ENCODE assay signal across 8 cellular contexts in genomic region chrX:151974336-151975227, GRCh38. TPM values are rescaled to one million over a fixed set of nuclear protein-coding genes. Genes with fewer than 3 reads are reported as not detected.
DNase-seq lines count a peak whose midpoint lies in the region; ATAC-seq and TF ChIP-seq lines count a peak whose summit lies in the region.

A gene with protein sequence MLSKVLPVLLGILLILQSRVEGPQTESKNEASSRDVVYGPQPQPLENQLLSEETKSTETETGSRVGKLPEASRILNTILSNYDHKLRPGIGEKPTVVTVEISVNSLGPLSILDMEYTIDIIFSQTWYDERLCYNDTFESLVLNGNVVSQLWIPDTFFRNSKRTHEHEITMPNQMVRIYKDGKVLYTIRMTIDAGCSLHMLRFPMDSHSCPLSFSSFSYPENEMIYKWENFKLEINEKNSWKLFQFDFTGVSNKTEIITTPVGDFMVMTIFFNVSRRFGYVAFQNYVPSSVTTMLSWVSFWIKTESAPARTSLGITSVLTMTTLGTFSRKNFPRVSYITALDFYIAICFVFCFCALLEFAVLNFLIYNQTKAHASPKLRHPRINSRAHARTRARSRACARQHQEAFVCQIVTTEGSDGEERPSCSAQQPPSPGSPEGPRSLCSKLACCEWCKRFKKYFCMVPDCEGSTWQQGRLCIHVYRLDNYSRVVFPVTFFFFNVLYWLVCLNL (minus strand): TSS chrX:151974676. CDS start chrX:151974625, 51 bp downstream.

- H3K9me3 Mint-ChIP-seq in Caco-2 (ENCODE audit: unreplicated experiment) = no peaks in the 10 kb centered on the region
- H3K9me3 Mint-ChIP-seq in mesothelial cell of epicardium = peaks cover 4% of the 10 kb centered on the region

- peaks cover 7% of the 10 kb centered on the region for H3K4me1 Mint-ChIP-seq in Caco-2 (ENCODE audit: low read depth, unreplicated experiment)
- H3K4me1 Mint-ChIP-seq in mesothelial cell of epicardium = peaks cover 45% of the 10 kb centered on the region

- no peaks in the 10 kb centered on the region for H3K36me3 ChIP-seq in Caco-2 (ENCODE audit: control insufficient read depth, insufficient read depth, low read length)
- no peaks in the 10 kb centered on the region for H3K36me3 ChIP-seq in Karpas-422 (ENCODE audit: insufficient read depth, low read length)
- H3K36me3 ChIP-seq in OCI-LY7 (ENCODE audit: insufficient read depth, low read length) = no peaks in the 10 kb centered on the region

- H2AFZ ChIP-seq in Karpas-422 (ENCODE audit: low read length) (no peak within 1 kb of the TSS), OCI-LY7 (ENCODE audit: low read length) (no peak within 1 kb of the TSS)

- no peak within 1 kb of the TSS for H3K9ac ChIP-seq in Karpas-422 (ENCODE audit: low read length)

- BruUV-seq in Caco-2 (replicated peaks; lab: Mats Ljungman, UMichigan) (TSS peak; percentile 58), OCI-LY7 (replicated peaks; lab: Mats Ljungman, UMichigan) (no TSS peak)

- H3K36me3 Mint-ChIP-seq in Caco-2 (ENCODE audit: insufficient read depth, unreplicated experiment) (peaks cover 11% of the 10 kb centered on the region), mesothelial cell of epicardium (peaks cover 2% of the 10 kb centered on the region)

- H3K9me2 ChIP-seq in Karpas-422 (replicated peaks; ENCODE audit: insufficient read depth, low read length) = no peaks in the 10 kb centered on the region
- H3K9me2 ChIP-seq in OCI-LY7 (ENCODE audit: insufficient read depth, low read length) = no peaks in the 10 kb centered on the region

- POLR2A ChIA-PET in Caco-2 (lab: Charles Lee) (interaction anchor here (0.7 to 0.8 kb wide), 2 partner anchors 477 to 1301 kb away, joined by 3 to 9 read pairs; no protein-coding TSS in a partner anchor), OCI-LY7 (lab: Charles Lee) (no interaction called here)

- DNase-seq in Caco-2 = peak; percentile 65 to 69
- peak; percentile 17 for DNase-seq in NCI-H226
- DNase-seq in epithelial cell of esophagus (ENCODE audit: low read depth) = peak; percentile 52
- DNase-seq in mesothelial cell of epicardium (ENCODE audit: low spot score in 2 of 2, unreplicated experiment in 2 of 2) = peak; percentile 34 to 67
- no peak for DNase-seq in NCI-H345 (lab: John Stamatoyannopoulos, UW)
- no peak for DNase-seq in Karpas-422
- DNase-seq in OCI-LY7 (ENCODE audit: low spot score) = no peak

- CTCF ChIA-PET in Caco-2 (lab: Charles Lee) (interaction anchor here (0.6 kb wide), 1 partner anchor 143 kb away, joined by 4 read pairs; no protein-coding TSS in a partner anchor), OCI-LY7 (lab: Charles Lee; ENCODE audit: unreplicated experiment) (no interaction called here)

- H3K9me3 ChIP-seq in Caco-2 = no peaks in the 10 kb centered on the region
- H3K9me3 ChIP-seq in Karpas-422 (ENCODE audit: low read length) = no peaks in the 10 kb centered on the region
- H3K9me3 ChIP-seq in OCI-LY7 (ENCODE audit: low read length) = no peaks in the 10 kb centered on the region

- H3K27me3 Mint-ChIP-seq in Caco-2 (ENCODE audit: insufficient read depth, unreplicated experiment) = no peaks in the 10 kb centered on the region
- peaks cover 9% of the 10 kb centered on the region for H3K27me3 Mint-ChIP-seq in mesothelial cell of epicardium (ENCODE audit: low read depth)

- H3K4me3 ChIP-seq in Caco-2 (ENCODE audit: low read depth, low read length) (peak within 1 kb of the TSS; percentile 63), epithelial cell of esophagus (ENCODE audit: low read length) (peak within 1 kb of the TSS; percentile 64), Karpas-422 (ENCODE audit: low read length) (no peak within 1 kb of the TSS), OCI-LY7 (ENCODE audit: low read depth, low read length, poor library complexity, severe bottlenecking) (no peak within 1 kb of the TSS)

- H3K27ac Mint-ChIP-seq in Caco-2 (ENCODE audit: unreplicated experiment) = peak within 1 kb of the TSS; percentile 55
- peak within 1 kb of the TSS; percentile 86 for H3K27ac Mint-ChIP-seq in mesothelial cell of epicardium

- no peak for ATAC-seq in HG03342 (IDR thresholded peaks at IDR 0.05; ENCODE audit: unreplicated experiment)

- intact Hi-C loops in Caco-2 (cut with micrococcal nuclease; ENCODE audit: unreplicated experiment) = loop anchor here (1.0 to 10.0 kb wide), 3 partner anchors 14 to 70 kb away; no protein-coding TSS in a partner anchor
- intact Hi-C loops in OCI-LY7 (cut with micrococcal nuclease; ENCODE audit: unreplicated experiment) = no loop called here

- H3K79me2 ChIP-seq in Karpas-422 (ENCODE audit: low read length) = no peaks in the 10 kb centered on the region
- no peaks in the 10 kb centered on the region for H3K79me2 ChIP-seq in OCI-LY7 (ENCODE audit: insufficient read depth, low read depth, low read length)

- H3K27ac ChIP-seq in Karpas-422 (ENCODE audit: low read length) (no peak within 1 kb of the TSS), OCI-LY7 (ENCODE audit: low read depth, low read length, poor library complexity, severe bottlenecking) (no peak within 1 kb of the TSS)

- no peaks in the 10 kb centered on the region for H3K27me3 ChIP-seq in Caco-2 (replicated peaks; ENCODE audit: control insufficient read depth, insufficient read depth, low read length)
- no peaks in the 10 kb centered on the region for H3K27me3 ChIP-seq in Karpas-422 (ENCODE audit: low read length)

- peak within 1 kb of the TSS; percentile 76 for H3K4me3 Mint-ChIP-seq in Caco-2 (ENCODE audit: unreplicated experiment)
- peak within 1 kb of the TSS; percentile 84 for H3K4me3 Mint-ChIP-seq in mesothelial cell of epicardium

- TF ChIP-seq CTCF in Caco-2 (IDR thresholded peaks at IDR 0.05; ENCODE audit: insufficient read depth in 1 of 2, low read depth in 1 of 2, low read length in 1 of 2, severe bottlenecking in 1 of 2, unreplicated experiment in 1 of 2) = no peak
- no peak for TF ChIP-seq CTCF in epithelial cell of esophagus (IDR thresholded peaks at IDR 0.05; ENCODE audit: insufficient read depth, low read depth, low read length, missing control alignments)
- no peak for TF ChIP-seq CTCF in mesothelial cell of epicardium (IDR thresholded peaks at IDR 0.05; ENCODE audit: unreplicated experiment)
- no peak for TF ChIP-seq CTCF in OCI-LY7 (conservative IDR thresholded peaks at IDR 0.05; ENCODE audit: low read length)

- H4K20me1 ChIP-seq in Karpas-422 (ENCODE audit: insufficient read depth, low read depth, low read length) = no peaks in the 10 kb centered on the region
- H4K20me1 ChIP-seq in OCI-LY7 (ENCODE audit: insufficient read depth, low read length) = no peaks in the 10 kb centered on the region

- H3K4me2 ChIP-seq in Karpas-422 (ENCODE audit: low read depth, low read length, poor library complexity, severe bottlenecking) (no peak within 1 kb of the TSS), OCI-LY7 (ENCODE audit: low read length) (no peak within 1 kb of the TSS)

- H3K4me1 ChIP-seq in Caco-2 (peaks cover 3% of the 10 kb centered on the region; the same call in 1 of the 2 replicates), Karpas-422 (ENCODE audit: low read length) (no peaks in the 10 kb centered on the region), OCI-LY7 (ENCODE audit: insufficient read depth, low read length, poor library complexity, severe bottlenecking) (no peaks in the 10 kb centered on the region)

RNA-seq across cellular contexts. Expression of the gene that starts here (rescaled TPM):
- total RNA-seq in Caco-2 (2022) (39.8 and 40.4 TPM in 2 replicates), mesothelial cell of epicardium (190 to 220 TPM (median 202 TPM) in 3 replicates), OCI-LY7 (2022) (not detected in 2 replicates)
- total RNA-seq in Karpas-422 (2014; rRNA removed; shearing (Covaris generic); ENCODE audit: low replicate concordance) = not detected in 2 replicates
- not detected in 2 replicates for total RNA-seq in OCI-LY7 (2014; rRNA removed; shearing (Covaris generic))

Comparison
In these comparisons a context has a peak if more than half of its experiments do, and no peak if none do; other contexts are left out.
1. RNA of the gene that starts here (total RNA-seq): 190 to 220 TPM in mesothelial cell of epicardium and 39.8 to 40.4 TPM in Caco-2; not detected in Karpas-422 and not detected in OCI-LY7; every median in the first group is over 10 times any median in the second.
2. DNase-seq: peak in Caco-2 (2 of 2), NCI-H226 (single experiment), epithelial cell of esophagus (single experiment) and mesothelial cell of epicardium (2 of 2); none in NCI-H345 (single experiment), Karpas-422 (single experiment) and OCI-LY7 (single experiment).
3. H3K4me3 ChIP-seq: peak in Caco-2 (single experiment) and epithelial cell of esophagus (single experiment); none in Karpas-422 (single experiment) and OCI-LY7 (single experiment).